10 cellular contexts compared by ENCODE assay signal in genomic region chr18:45793295-45793965, GRCh38. TPM values are rescaled to one million over a fixed set of nuclear protein-coding genes. Genes with fewer than 3 reads are reported as not detected.
DNase-seq lines count a peak whose midpoint lies in the region; ATAC-seq, FAIRE-seq and TF ChIP-seq lines count a peak whose summit lies in the region.
"Had no signal": no experiment of that assay in that cellular context is flagged by ENCODE, and none has a peak within 500 bp of the region (broad histone marks: within the 10 kb centered on the region; RNA-seq: fewer than 3 reads in every experiment).

No MANE protein-coding gene starts in this region.

- peak overlapping the region; percentile 9 to 80 for H4K8ac ChIP-seq in IMR-90 (ENCODE audit: low read depth in 2 of 2, low read length in 2 of 2)

- H3K4me3 Mint-ChIP-seq in endodermal cell: no peak overlapping the region

- H3K9me1 ChIP-seq in IMR-90 (ENCODE audit: insufficient read depth, low read length) (no peaks in the 10 kb centered on the region), keratinocyte (ENCODE audit: control insufficient read depth, extremely low read depth, insufficient read depth, low read length) (no peaks in the 10 kb centered on the region)

- H3K14ac ChIP-seq in IMR-90 (replicated peaks; ENCODE audit: low read depth, low read length): peak overlapping the region; percentile 67

- peak overlapping the region; percentile 92 for H2AK5ac ChIP-seq in IMR-90 (ENCODE audit: low read depth, low read length)

- peak; percentile 99 for FAIRE-seq in keratinocyte (lab: Jason Lieb, UNC)

- peak overlapping the region; percentile 85 for H2BK15ac ChIP-seq in IMR-90 (ENCODE audit: low read depth, low read length)

- H3K27me3 ChIP-seq in IMR-90 (ENCODE audit: control insufficient read depth, insufficient read depth, low read length): no peaks in the 10 kb centered on the region
- no peaks in the 10 kb centered on the region for H3K27me3 ChIP-seq in adrenal gland
- H3K27me3 ChIP-seq in keratinocyte (ENCODE audit: control insufficient read depth, extremely low read depth, insufficient read depth, low read length): no peaks in the 10 kb centered on the region
- H3K27me3 ChIP-seq in HAP-1 (ENCODE audit: low read depth): no peaks in the 10 kb centered on the region
- H3K27me3 ChIP-seq in endodermal cell (ENCODE audit: control insufficient read depth, insufficient read depth, low read length, poor library complexity, severe bottlenecking): no peaks in the 10 kb centered on the region

- intact Hi-C loops in IMR-90 (cut with micrococcal nuclease): no loop called here
- intact Hi-C loops in adrenal gland (cut with DNase I): no loop called here

- H3K79me1 ChIP-seq in IMR-90 (ENCODE audit: low read depth in 1 of 2, low read length in 2 of 2): no peaks in the 10 kb centered on the region

- TF ChIP-seq POLR2A in IMR-90 (IDR thresholded peaks at IDR 0.05; ENCODE audit: low read depth, low read length): no peak
- TF ChIP-seq POLR2A in adrenal gland (IDR thresholded peaks at IDR 0.05): no peak

- H3K4me1 ChIP-seq in IMR-90 (ENCODE audit: control insufficient read depth, insufficient read depth, low read length): peaks cover 8% of the 10 kb centered on the region
- H3K4me1 ChIP-seq in adrenal gland (replicated peaks in 1 of 2): peaks cover 4% of the 10 kb centered on the region in 2 donors
- H3K4me1 ChIP-seq in keratinocyte (ENCODE audit: control insufficient read depth, extremely low read depth, insufficient read depth, low read length): peaks cover 15% of the 10 kb centered on the region
- no peaks in the 10 kb centered on the region for H3K4me1 ChIP-seq in HAP-1
- H3K4me1 ChIP-seq in endodermal cell (ENCODE audit: control insufficient read depth, insufficient read depth, low read length): no peaks in the 10 kb centered on the region

- peaks cover 7% of the 10 kb centered on the region for H3K27me3 Mint-ChIP-seq in endodermal cell (ENCODE audit: insufficient read depth)

- H3K9me3 Mint-ChIP-seq in endodermal cell: peaks cover 11% of the 10 kb centered on the region

- H3K4me1 Mint-ChIP-seq in endodermal cell: no peaks in the 10 kb centered on the region

- TF ChIP-seq CTCF in AG10803 (conservative IDR thresholded peaks at IDR 0.05; ENCODE audit: low read length) (no peak), IMR-90 (conservative IDR thresholded peaks at IDR 0.05; ENCODE audit: low read depth, low read length) (no peak), adrenal gland (IDR thresholded peaks at IDR 0.05) (no peak), keratinocyte (optimal IDR thresholded peaks at IDR 0.05 in 1 of 3, IDR thresholded peaks at IDR 0.05 in 1 of 3, conservative IDR thresholded peaks at IDR 0.05 in 1 of 3; ENCODE audit: extremely low read depth in 1 of 3, insufficient read depth in 2 of 3, low read length in 3 of 3) (no peak), endodermal cell (conservative IDR thresholded peaks at IDR 0.05) (no peak)

- no peak overlapping the region for H3K4me3 ChIP-seq in AG10803 (ENCODE audit: low read length)
- H3K4me3 ChIP-seq in IMR-90 (ENCODE audit: insufficient read depth, low read depth, low read length): no peak overlapping the region
- no peak overlapping the region for H3K4me3 ChIP-seq in adrenal gland
- no peak overlapping the region for H3K4me3 ChIP-seq in keratinocyte (ENCODE audit: control insufficient read depth in 2 of 3, extremely low read depth in 1 of 3, insufficient read depth in 2 of 3, low read depth in 1 of 3, low read length in 3 of 3)
- H3K4me3 ChIP-seq in HAP-1: no peak overlapping the region
- H3K4me3 ChIP-seq in endodermal cell (ENCODE audit: low read length): no peak overlapping the region

- H3K9ac ChIP-seq in IMR-90 (ENCODE audit: low read depth, low read length): no peak overlapping the region
- peak overlapping the region; percentile 34 for H3K9ac ChIP-seq in keratinocyte (ENCODE audit: control insufficient read depth, extremely low read depth, insufficient read depth, low read length)
- H3K9ac ChIP-seq in endodermal cell (ENCODE audit: extremely low read depth, low read length, poor library complexity, severe bottlenecking): no peak overlapping the region

- no TSS peak for BruUV-seq in IMR-90 (replicated peaks; lab: Mats Ljungman, UMichigan)

- peak overlapping the region; percentile 80 for H4K91ac ChIP-seq in IMR-90 (ENCODE audit: insufficient read depth, low read depth, low read length)

- peak overlapping the region; percentile 93 for H2BK20ac ChIP-seq in IMR-90 (ENCODE audit: low read depth, low read length)

- dilution Hi-C loops in IMR-90 (cut with HindIII; ENCODE audit: low sequenced_read_pairs, unreplicated experiment): no loop called here
- dilution Hi-C loops in keratinocyte (cut with MboI; ENCODE audit: extremely low pct_ligation_motif_present, low sequenced_read_pairs): no loop called here

- no peaks in the 10 kb centered on the region for H4K20me1 ChIP-seq in IMR-90 (ENCODE audit: insufficient read depth, low read length)
- no peaks in the 10 kb centered on the region for H4K20me1 ChIP-seq in keratinocyte (ENCODE audit: control insufficient read depth, extremely low read depth, insufficient read depth, low read length)

- peak overlapping the region; percentile 81 for H3K18ac ChIP-seq in IMR-90 (ENCODE audit: low read depth, low read length)

- peak; percentile 87 for ATAC-seq in IMR-90 (ENCODE audit: low read depth)

- peak overlapping the region; percentile 93 for H3K4ac ChIP-seq in IMR-90 (ENCODE audit: low read depth, low read length)

- in situ Hi-C loops in IMR-90 (cut with MboI; ENCODE audit: low sequenced_read_pairs) (no loop called here), HAP-1 (cut with MboI; ENCODE audit: low sequenced_read_pairs) (no loop called here)

- H2AFZ ChIP-seq in IMR-90 (replicated peaks; ENCODE audit: low read length, poor library complexity): peak overlapping the region; percentile 58
- H2AFZ ChIP-seq in keratinocyte (ENCODE audit: control insufficient read depth, low read length): no peak overlapping the region

- peak overlapping the region; percentile 94 for H3K27ac ChIP-seq in IMR-90 (ENCODE audit: insufficient read depth, low read length)
- peak overlapping the region in 3 of 5 donors; percentile 32 to 56 (median 46) for H3K27ac ChIP-seq in adrenal gland
- peak overlapping the region; percentile 86 for H3K27ac ChIP-seq in keratinocyte (ENCODE audit: control insufficient read depth, insufficient read depth, low read length)
- no peak overlapping the region for H3K27ac ChIP-seq in endodermal cell (ENCODE audit: low read depth, low read length)

- H2BK5ac ChIP-seq in IMR-90 (ENCODE audit: low read depth, low read length, poor library complexity, severe bottlenecking): peak overlapping the region; percentile 97

- H3K36me3 ChIP-seq in IMR-90 (ENCODE audit: control insufficient read depth, insufficient read depth, low read length) (no peaks in the 10 kb centered on the region), adrenal gland (replicated peaks in 1 of 2) (no peaks in the 10 kb centered on the region), keratinocyte (ENCODE audit: control insufficient read depth in 2 of 2, extremely low read depth in 1 of 2, insufficient read depth in 2 of 2, low read length in 2 of 2) (no peaks in the 10 kb centered on the region), HAP-1 (replicated peaks) (no peaks in the 10 kb centered on the region), endodermal cell (ENCODE audit: control insufficient read depth, insufficient read depth, low read length) (no peaks in the 10 kb centered on the region)

- H2AK9ac ChIP-seq in IMR-90 (replicated peaks; ENCODE audit: low read depth, low read length, poor library complexity): peak overlapping the region; percentile 38

- no peaks in the 10 kb centered on the region for H3K79me2 ChIP-seq in keratinocyte (ENCODE audit: control insufficient read depth, insufficient read depth, low read length)

- peak overlapping the region; percentile 71 for H4K5ac ChIP-seq in IMR-90 (ENCODE audit: low read depth, low read length)

- CTCF ChIA-PET in IMR-90 (lab: Yijun Ruan, JAX): interaction anchor here (1.0 kb wide), 1 partner anchor 65 kb away, joined by 3 read pairs; no protein-coding TSS in a partner anchor

- peak overlapping the region; percentile 97 for H2BK120ac ChIP-seq in IMR-90 (ENCODE audit: low read depth, low read length)

- H3K23ac ChIP-seq in IMR-90 (ENCODE audit: low read depth, low read length): peak overlapping the region; percentile 89

- H3K56ac ChIP-seq in IMR-90 (ENCODE audit: extremely low read depth, insufficient read depth, low read length): peak overlapping the region; percentile 79

- H3K36me3 Mint-ChIP-seq in endodermal cell (ENCODE audit: low read depth): no peaks in the 10 kb centered on the region

- no peak overlapping the region for H3K27ac Mint-ChIP-seq in endodermal cell

- peak overlapping the region; percentile 71 for H3K4me2 ChIP-seq in IMR-90 (ENCODE audit: low read depth, low read length)
- H3K4me2 ChIP-seq in keratinocyte (ENCODE audit: control insufficient read depth, extremely low read depth, insufficient read depth, low read depth, low read length): peak overlapping the region; percentile 50

- DNase-seq in AG10803 (ENCODE audit: low read depth) (peak; percentile 93), IMR-90 (peak; percentile 93), adrenal gland (peak; percentile 27 to 83 (median 68)), keratinocyte (ENCODE audit: low read depth, low spot score) (peak; percentile 96), DMS153 treated with DMSO at 0.1 percent for 48 hours (lab: John Stamatoyannopoulos, UW; ENCODE audit: unreplicated experiment) (no peak), NCI-H345 (lab: John Stamatoyannopoulos, UW) (no peak), HAP-1 (ENCODE audit: low spot score in 2 of 2) (no peak), endodermal cell (no peak)
- DNase-seq: activated effector memory CD4-positive, alpha-beta T cell treated with Interleukin-2 at 50 U/mL for 16 hours had no signal

- no peaks in the 10 kb centered on the region for H3K9me3 ChIP-seq in IMR-90 (ENCODE audit: control insufficient read depth, insufficient read depth, low read length)
- no peaks in the 10 kb centered on the region for H3K9me3 ChIP-seq in adrenal gland (replicated peaks in 1 of 3)
- H3K9me3 ChIP-seq in keratinocyte (ENCODE audit: control insufficient read depth, low read depth, low read length): no peaks in the 10 kb centered on the region
- no peaks in the 10 kb centered on the region; the same call in 1 of the 2 replicates for H3K9me3 ChIP-seq in HAP-1
- H3K9me3 ChIP-seq in endodermal cell (ENCODE audit: control insufficient read depth, low read length): no peaks in the 10 kb centered on the region

- peak; percentile 2; the same call in 1 of the 2 replicates for TF ChIP-seq RAD21 in IMR-90 (IDR thresholded peaks at IDR 0.05; ENCODE audit: low read length)

- no CpG with 5 or more reads among the region's 4 CpGs for WGBS in IMR-90 (ENCODE audit: extremely low coverage in 2 of 2, insufficient read length in 1 of 2), 2 experiments
- 40 to 56% (median 41%) methylated on average over 4 of the region's 4 CpGs for WGBS in adrenal gland, 4 donors
- WGBS in endodermal cell (ENCODE audit: insufficient coverage in 1 of 2, insufficient read length in 1 of 2), 2 experiments: 42 to 57% methylated on average over 2 to 3 of the region's 4 CpGs

- POLR2A ChIA-PET in IMR-90 (lab: Charles Lee; ENCODE audit: unreplicated experiment): interaction anchor here (1.4 kb wide), 1 partner anchor 12 kb away, joined by 4 read pairs; no protein-coding TSS in a partner anchor

RNA-seq across cellular contexts. Expression of gene SIGLEC15, which starts 32.0 kb away (rescaled TPM):
- total RNA-seq in IMR-90 (2012; rRNA removed) (0.83 and 1.1 TPM in 2 replicates), adrenal gland (1 to 10 TPM in 1 of 8 donors, under 1 TPM in 6, not detected in 1; 0.11 to 4.2 (median 0.35) TPM), endodermal cell (not detected)
- polyA plus RNA-seq in IMR-90 (2012; rRNA removed) (1.8 and 2.2 TPM in 2 replicates), adrenal gland (under 1 TPM; 0.09 to 0.64 (median 0.17) TPM), keratinocyte (0.10 TPM in 1 of 3 replicates, not detected in the others)
- 1.9 and 4.8 TPM in 2 replicates for polyA plus RNA-seq in IMR-90 (2012; cell fraction: cytosol; rRNA removed)
- 1.3 and 3.0 TPM in 2 replicates for polyA plus RNA-seq in IMR-90 (2012; cell fraction: nucleus; rRNA removed; ENCODE audit: low replicate concordance)
- not detected for polyA plus RNA-seq in keratinocyte (2011; ENCODE audit: low read depth)
- 0.04 and 0.05 TPM in 2 replicates for polyA plus RNA-seq in keratinocyte (2011; cell fraction: cytosol; rRNA removed)
- polyA plus RNA-seq in keratinocyte (2011; cell fraction: nucleus; rRNA removed): 0.07 TPM in 1 of 2 replicates, not detected in the other
- polyA plus RNA-seq in keratinocyte (2012; ENCODE audit: low replicate concordance): 0.07 and 0.11 TPM in 2 replicates
- 0.75 TPM in 1 of 3 replicates, not detected in the others for polyA minus RNA-seq in keratinocyte
- polyA minus RNA-seq in keratinocyte (2011; cell fraction: cytosol; rRNA and poly(A)+ RNA removed): not detected
- polyA minus RNA-seq in keratinocyte (2011; cell fraction: nucleus; rRNA and poly(A)+ RNA removed): not detected in 2 replicates
- polyA plus RNA-seq in endodermal cell (2013, experiment 1 of 2): not detected
- polyA plus RNA-seq in endodermal cell (2013, experiment 2 of 2): not detected
- total RNA-seq: T-helper 2 cell treated with Interferon-gamma antibody and Interleukin-4, amounts not matched to agents 100 ng/mL and 5 ng/mL, for 36 hours had no signal

Comparison
In these comparisons a context has a peak if more than half of its experiments do, and no peak if none do; other contexts are left out.
1. DNase-seq: peak in AG10803 (single experiment), IMR-90 (single experiment), adrenal gland (7 of 7) and keratinocyte (single experiment); none in DMS153 treated with DMSO at 0.1 percent for 48 hours (single experiment), NCI-H345 (single experiment), HAP-1 (0 of 2) and endodermal cell (single experiment).